In genomic region chrX:150870487-150871340, GRCh38 we compare ENCODE assay signal across 10 cellular contexts. TPM values are rescaled to one million over a fixed set of nuclear protein-coding genes. Genes with fewer than 3 reads are reported as not detected.
DNase-seq lines count a peak whose midpoint lies in the region; ATAC-seq and TF ChIP-seq lines count a peak whose summit lies in the region.
"Had no signal": no experiment of that assay in that cellular context is flagged by ENCODE, and none has a peak within 500 bp of the region (broad histone marks: within the 10 kb centered on the region; RNA-seq: fewer than 3 reads in every experiment).

No MANE protein-coding gene starts in this region.

- peak; percentile 52 for ATAC-seq in HG02981 (IDR thresholded peaks at IDR 0.05; ENCODE audit: unreplicated experiment)
- ATAC-seq in HG03521 (IDR thresholded peaks at IDR 0.05; ENCODE audit: unreplicated experiment), result no peak
- ATAC-seq: activated CD8-positive, alpha-beta T cell treated with anti-CD3 and anti-CD28 coated beads for 36 hours; GM12878 had no signal

- H3K27me3 Mint-ChIP-seq in nephron (ENCODE audit: low read depth), result no peaks in the 10 kb centered on the region
- H3K27me3 Mint-ChIP-seq: activated CD8-positive, alpha-beta T cell treated with anti-CD3 and anti-CD28 coated beads for 36 hours had no signal

- no peak overlapping the region for H3K4me3 Mint-ChIP-seq in nephron
- H3K4me3 Mint-ChIP-seq: activated CD8-positive, alpha-beta T cell treated with anti-CD3 and anti-CD28 coated beads for 36 hours had no signal

- H3K27ac ChIP-seq in angular gyrus (ENCODE audit: low read depth, low read length), result peak overlapping the region; percentile 30

- H3K9me3 Mint-ChIP-seq in nephron, result peaks cover 15% of the 10 kb centered on the region

- H3K4me1 Mint-ChIP-seq in nephron, result peaks cover 18% of the 10 kb centered on the region

- peak overlapping the region in 2 of 3 experiments; percentile 1 to 66 for H3K27ac Mint-ChIP-seq in nephron
- H3K27ac Mint-ChIP-seq: activated CD8-positive, alpha-beta T cell treated with anti-CD3 and anti-CD28 coated beads for 36 hours had no signal

- peaks cover 6% of the 10 kb centered on the region for H3K36me3 Mint-ChIP-seq in nephron (ENCODE audit: low read depth)

- DNase-seq in GM20000 (ENCODE audit: low spot score) (peak; percentile 16), mesenteric fat pad (ENCODE audit: low spot score) (no peak), hippocampal formation (lab: John Stamatoyannopoulos, UW) (no peak)
- DNase-seq: activated CD8-positive, alpha-beta T cell treated with anti-CD3 and anti-CD28 coated beads for 36 hours; occipital lobe had no signal

- no peak for TF ChIP-seq CTCF in GM20000 (IDR thresholded peaks at IDR 0.05; ENCODE audit: extremely low read depth, missing control alignments)
- TF ChIP-seq CTCF in nephron (IDR thresholded peaks at IDR 0.05; ENCODE audit: unreplicated experiment in 3 of 3), result no peak

RNA-seq across cellular contexts. Expression of gene CD99L2, which starts 27.8 kb away (rescaled TPM):
- total RNA-seq in mesenteric fat pad, result 68.3 TPM
